Comparison of ENCODE assay signal across 10 cellular contexts in genomic region chr11:70661763-70662501, GRCh38.
DNase-seq lines count a peak whose midpoint lies in the region; ATAC-seq and TF ChIP-seq lines count a peak whose summit lies in the region.
"Had no signal": no experiment of that assay in that cellular context is flagged by ENCODE, and none has a peak within 500 bp of the region (broad histone marks: within the 10 kb centered on the region; RNA-seq: fewer than 3 reads in every experiment).

No MANE protein-coding gene starts in this region.

- H3K27me3 ChIP-seq in left ventricle myocardium inferior (ENCODE audit: low read depth): peaks cover 90% of the 10 kb centered on the region
- H3K27me3 ChIP-seq in psoas muscle (ENCODE audit: insufficient read depth in 3 of 3, low read length in 2 of 3): peaks cover 0 to 31% (median 15%) of the 10 kb centered on the region in 3 donors

- H3K9me3 ChIP-seq in left ventricle myocardium inferior (replicated peaks) (no peaks in the 10 kb centered on the region), psoas muscle (no peaks in the 10 kb centered on the region)

- intact Hi-C loops in left ventricle myocardium inferior (cut with micrococcal nuclease): no loop called here
- intact Hi-C loops in psoas muscle (cut with DNase I): no loop called here

- no peak for TF ChIP-seq CTCF in left ventricle myocardium inferior (IDR thresholded peaks at IDR 0.05; ENCODE audit: borderline replicate concordance)
- TF ChIP-seq CTCF in psoas muscle (IDR thresholded peaks at IDR 0.05): no peak

- ATAC-seq in psoas muscle (no peak), GM18907 (IDR thresholded peaks at IDR 0.05; ENCODE audit: unreplicated experiment) (no peak), HG03159 (IDR thresholded peaks at IDR 0.05; ENCODE audit: unreplicated experiment) (no peak), HG03571 (IDR thresholded peaks at IDR 0.05; ENCODE audit: unreplicated experiment) (no peak)
- ATAC-seq: stimulated activated naive CD8-positive, alpha-beta T cell treated with anti-CD3 and anti-CD28 coated beads, Interleukin-15, Interleukin-2, amounts not matched to agents 100 U/mL and 50 U/mL, for 24 hours had no signal

- H3K27ac ChIP-seq in left ventricle myocardium inferior (replicated peaks) (no peak overlapping the region), psoas muscle (no peak overlapping the region)

- H3K4me1 ChIP-seq in left ventricle myocardium inferior: peaks cover 25% of the 10 kb centered on the region
- H3K4me1 ChIP-seq in psoas muscle: peaks cover 15% of the 10 kb centered on the region

- H3K4me3 ChIP-seq in left ventricle myocardium inferior (peak overlapping the region; percentile 56), psoas muscle (peak overlapping the region; percentile 51)

- DNase-seq in EH (ENCODE audit: low read depth) (peak; percentile 31), T1000 (lab: John Stamatoyannopoulos, UW) (peak; percentile 77), left ventricle myocardium inferior (no peak), psoas muscle (no peak), NCI-H345 (lab: John Stamatoyannopoulos, UW) (no peak)
- DNase-seq: DND-41; stimulated activated naive CD8-positive, alpha-beta T cell treated with anti-CD3 and anti-CD28 coated beads, Interleukin-15, Interleukin-2, amounts not matched to agents 100 U/mL and 50 U/mL, for 24 hours had no signal

- H3K36me3 ChIP-seq in left ventricle myocardium inferior (no peaks in the 10 kb centered on the region), psoas muscle (ENCODE audit: insufficient read depth in 1 of 2, low read depth in 1 of 2) (no peaks in the 10 kb centered on the region)

- 3 to 4% (median 4%) methylated on average over 34 to 54 of the region's 54 CpGs for WGBS in psoas muscle, 3 donors

Comparison
In these comparisons a context has a peak if more than half of its experiments do, and no peak if none do; other contexts are left out.
1. DNase-seq: peak in EH (single experiment) and T1000 (single experiment); none in left ventricle myocardium inferior (single experiment), psoas muscle (0 of 2) and NCI-H345 (single experiment).